In the genomic region with DNA sequence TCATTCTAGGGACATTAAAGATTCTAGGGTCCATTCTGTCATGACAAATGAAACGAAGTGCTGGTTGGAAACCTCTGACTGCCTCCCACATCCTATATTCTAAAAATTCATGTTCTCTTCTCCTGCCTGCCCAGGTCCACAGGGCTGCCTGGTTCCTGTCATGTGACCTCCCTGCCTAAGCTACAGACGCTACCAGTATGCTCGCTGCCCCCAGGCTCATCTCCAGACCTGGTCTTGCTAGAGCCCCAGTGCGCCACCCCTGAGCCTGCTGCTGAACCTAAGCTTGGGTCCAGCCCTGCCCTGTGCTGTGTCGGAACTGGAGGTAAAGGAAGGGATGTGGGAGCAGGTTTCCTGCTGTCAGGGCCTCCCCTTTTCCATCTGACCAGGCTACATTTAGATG, we compare ENCODE assay signal across 1 cellular context.
TF ChIP-seq lines count a peak whose summit lies in the region.

No MANE protein-coding gene starts in this region.

TF ChIP-seq in IMR-90, 13 proteins besides CTCF, POLR2A, EP300 and RAD21 (continued from another document):
- TF ChIP-seq, protein P1, sequence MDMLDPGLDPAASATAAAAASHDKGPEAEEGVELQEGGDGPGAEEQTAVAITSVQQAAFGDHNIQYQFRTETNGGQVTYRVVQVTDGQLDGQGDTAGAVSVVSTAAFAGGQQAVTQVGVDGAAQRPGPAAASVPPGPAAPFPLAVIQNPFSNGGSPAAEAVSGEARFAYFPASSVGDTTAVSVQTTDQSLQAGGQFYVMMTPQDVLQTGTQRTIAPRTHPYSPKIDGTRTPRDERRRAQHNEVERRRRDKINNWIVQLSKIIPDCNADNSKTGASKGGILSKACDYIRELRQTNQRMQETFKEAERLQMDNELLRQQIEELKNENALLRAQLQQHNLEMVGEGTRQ (IDR thresholded peaks at IDR 0.05; ENCODE audit: low read depth, low read length) = no peak
